Comparison of ENCODE assay signal across 1 cellular context in genomic region chr4:35548921-35549320, GRCh38.
TF ChIP-seq lines count a peak whose summit lies in the region.

No MANE protein-coding gene starts in this region.

TF ChIP-seq in GM12878, 131 proteins besides CTCF, POLR2A, EP300 and RAD21 (continued from another document):
- TF ChIP-seq, protein P1, sequence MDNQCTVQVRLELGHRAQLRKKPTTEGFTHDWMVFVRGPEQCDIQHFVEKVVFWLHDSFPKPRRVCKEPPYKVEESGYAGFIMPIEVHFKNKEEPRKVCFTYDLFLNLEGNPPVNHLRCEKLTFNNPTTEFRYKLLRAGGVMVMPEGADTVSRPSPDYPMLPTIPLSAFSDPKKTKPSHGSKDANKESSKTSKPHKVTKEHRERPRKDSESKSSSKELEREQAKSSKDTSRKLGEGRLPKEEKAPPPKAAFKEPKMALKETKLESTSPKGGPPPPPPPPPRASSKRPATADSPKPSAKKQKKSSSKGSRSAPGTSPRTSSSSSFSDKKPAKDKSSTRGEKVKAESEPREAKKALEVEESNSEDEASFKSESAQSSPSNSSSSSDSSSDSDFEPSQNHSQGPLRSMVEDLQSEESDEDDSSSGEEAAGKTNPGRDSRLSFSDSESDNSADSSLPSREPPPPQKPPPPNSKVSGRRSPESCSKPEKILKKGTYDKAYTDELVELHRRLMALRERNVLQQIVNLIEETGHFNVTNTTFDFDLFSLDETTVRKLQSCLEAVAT (IDR thresholded peaks at IDR 0.05), result peak; percentile 98
- TF ChIP-seq BHLHE40 (IDR thresholded peaks at IDR 0.05; ENCODE audit: borderline replicate concordance in 1 of 2, low read depth in 2 of 2, low read length in 1 of 2), result no peak
- TF ChIP-seq ZBED1 (IDR thresholded peaks at IDR 0.05; ENCODE audit: borderline replicate concordance), result no peak
